Comparison of ENCODE assay signal across 34 cellular contexts in genomic region chr1:212212901-212213300, GRCh38.
"Had no signal": no experiment of that assay in that cellular context is flagged by ENCODE, and none has a peak within 500 bp of the region (broad histone marks: within the 10 kb centered on the region; RNA-seq: fewer than 3 reads in every experiment).

No MANE protein-coding gene starts in this region.

- H3K9me3 Mint-ChIP-seq: activated naive CD8-positive, alpha-beta T cell treated with anti-CD3 and anti-CD28 coated beads, Interleukin-2, amount 50 U/mL, for 24 hours; activated T-cell treated with anti-CD3 and anti-CD28 coated beads, Interleukin-2, amount 50 U/mL, for 24 hours; central memory CD8-positive, alpha-beta T cell; stimulated activated naive B cell treated with anti-CD40 and anti-IgM and Interleukin-4, amounts not matched to agents 10 μg/mL and 1 μg/mL and 100 μg/mL, for 72 hours; T-helper 1 cell treated with Interleukin-12 subunit alpha and Interleukin-12 subunit beta and Interleukin-4 antibody, amounts not matched to agents 30 μg/mL and 1 μg/mL, for 36 hours had no signal

- H3K36me3 ChIP-seq: esophagus squamous epithelium, lower lobe of right lung, neutrophil, ovary, right lobe of liver, tibial nerve had no signal

- H3K36me3 Mint-ChIP-seq: immature natural killer cell; stimulated activated naive B cell treated with anti-CD40 and anti-IgM and Interleukin-4, amounts not matched to agents 10 μg/mL and 1 μg/mL and 100 μg/mL, for 72 hours had no signal

- H3K27ac Mint-ChIP-seq: activated naive CD8-positive, alpha-beta T cell treated with anti-CD3 and anti-CD28 coated beads, Interleukin-2, amount 50 U/mL, for 24 hours; activated T-cell treated with anti-CD3 and anti-CD28 coated beads, Interleukin-2, amount 50 U/mL, for 24 hours; immature natural killer cell; nephron progenitor cell; progenitor cell of endocrine pancreas; stimulated activated naive B cell treated with anti-CD40 and anti-IgM and Interleukin-4, amounts not matched to agents 10 μg/mL and 1 μg/mL and 100 μg/mL, for 72 hours; T-helper 1 cell treated with Interleukin-12 subunit alpha and Interleukin-12 subunit beta and Interleukin-4 antibody, amounts not matched to agents 30 μg/mL and 1 μg/mL, for 36 hours had no signal

- H3K27me3 ChIP-seq: esophagus squamous epithelium, neutrophil, ovary, right lobe of liver, tibial nerve had no signal

- DNase-seq: activated CD4-positive, alpha-beta T cell treated with anti-CD3 and anti-CD28 coated beads for 48 hours; activated CD4-positive, alpha-beta T cell treated with anti-CD3 and anti-CD28 coated beads, Interleukin-2, amount 50 U/mL, for 48 hours; activated CD8-positive, alpha-beta memory T cell treated with anti-CD3 and anti-CD28 coated beads, Interleukin-2, amount 50 U/mL, for 4 hours; activated gamma-delta T cell treated with Interleukin-2 at 50 U/mL for 16 hours; activated naive CD4-positive, alpha-beta T cell treated with anti-CD3 and anti-CD28 coated beads, Interleukin-2, amount 50 U/mL, for 16 hours; activated naive CD8-positive, alpha-beta T cell treated with anti-CD3 and anti-CD28 coated beads, Interleukin-2, amount 50 U/mL, for 24 hours; activated T-cell treated with anti-CD3 and anti-CD28 coated beads, Interleukin-2, amount 50 U/mL, for 24 hours; anterior cingulate cortex; effector CD8-positive, alpha-beta T cell; esophagus squamous epithelium; foreskin fibroblast; head of caudate nucleus; hippocampal formation; immature natural killer cell; lower lobe of right lung; mucosa of descending colon; nephron progenitor cell; ovary; right lobe of liver; small intestine; stimulated activated CD4-positive, alpha-beta T cell treated with anti-CD3 and anti-CD28 coated beads, Interleukin-1b, Interleukin-23, amount 100 ng/mL, for 48 hours; stimulated activated CD4-positive, alpha-beta T cell treated with anti-CD3 and anti-CD28 coated beads, Interleukin-4, amount 100 ng/mL, for 4 hours; stimulated activated CD8-positive, alpha-beta memory T cell treated with anti-CD3 and anti-CD28 coated beads, Interleukin-4, amount 100 ng/mL, for 48 hours; stimulated activated naive B cell treated with anti-CD40 and anti-IgM and Interleukin-4, amounts not matched to agents 10 μg/mL and 1 μg/mL and 100 μg/mL, for 72 hours; SW 1271; T-helper 9 cell had no signal

- H3K9me3 ChIP-seq: esophagus squamous epithelium, lower lobe of right lung, mucosa of descending colon, neutrophil, ovary, right lobe of liver, tibial nerve had no signal

- H3K4me3 ChIP-seq: esophagus squamous epithelium, lower lobe of right lung, mucosa of descending colon, ovary, right lobe of liver, tibial nerve had no signal

- H3K27ac ChIP-seq: epithelial cell of prostate, esophagus squamous epithelium, lower lobe of right lung, neutrophil, ovary, VCaP had no signal

- H3K4me1 ChIP-seq: esophagus squamous epithelium had no signal

- ATAC-seq: activated CD4-positive, CD25-positive, alpha-beta regulatory T cell treated with anti-CD3 and anti-CD28 coated beads, Interleukin-2, amount 50 U/mL, for 24 hours; activated naive CD8-positive, alpha-beta T cell treated with anti-CD3 and anti-CD28 coated beads, Interleukin-2, amount 50 U/mL, for 24 hours; lower lobe of right lung; stimulated activated naive B cell treated with anti-CD40 and anti-IgM and Interleukin-4, amounts not matched to agents 10 μg/mL and 1 μg/mL and 100 μg/mL, for 72 hours had no signal
